ENCODE assay signal across 2 cellular contexts in the genomic region with DNA sequence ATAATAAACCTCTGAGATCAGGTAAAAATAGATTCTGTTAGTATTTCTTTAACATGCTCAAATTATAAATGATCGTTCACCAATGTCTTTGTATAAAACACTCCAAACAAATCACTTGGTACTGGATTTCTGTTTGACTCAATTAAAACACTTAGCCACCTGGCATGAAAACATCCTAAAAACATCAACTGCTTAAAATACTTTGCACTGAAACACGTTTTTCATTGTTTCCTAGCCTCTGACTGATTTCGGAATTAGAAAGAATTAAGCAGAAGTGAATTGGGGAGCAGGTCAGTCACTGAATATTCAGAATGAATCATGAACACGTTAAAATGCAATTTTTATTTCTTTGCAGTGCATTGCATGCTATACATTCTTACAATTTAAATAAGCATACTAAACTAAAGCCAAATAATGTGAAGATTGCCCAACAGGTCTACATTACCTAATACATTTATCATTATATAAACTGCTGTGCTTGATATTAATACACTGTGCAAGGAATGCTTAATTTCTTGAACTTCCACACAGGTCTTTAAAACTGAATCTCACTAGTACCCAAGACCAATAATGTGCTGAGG.
A peak's percentile ranks its signal among the peaks of the same experiment; 100 is the strongest.
TF ChIP-seq lines count a peak whose summit lies in the region.

No MANE protein-coding gene starts in this region.

TF ChIP-seq in K562, 482 proteins besides CTCF, POLR2A, EP300 and RAD21:
- TF ChIP-seq POLR2H (tag; IDR thresholded peaks at IDR 0.05; ENCODE audit: low read depth) (peak; percentile 41; the same call in 1 of the 2 replicates), RFX5 (IDR thresholded peaks at IDR 0.05; ENCODE audit: low read depth, low read length) (no peak), CEBPB (tag; IDR thresholded peaks at IDR 0.05) (peak; percentile 34; the same call in 1 of the 2 replicates), CEBPG (CRISPR knock-in tag; IDR thresholded peaks at IDR 0.05) (no peak), CEBPG (tag; conservative IDR thresholded peaks at IDR 0.05 in 1 of 2, IDR thresholded peaks at IDR 0.05 in 1 of 2) (peak; percentile 53 to 57)

TF ChIP-seq in HepG2, 621 proteins besides CTCF, POLR2A, EP300 and RAD21:
- TF ChIP-seq ONECUT2 (CRISPR knock-in tag; IDR thresholded peaks at IDR 0.05), result no peak
- 0 out of 2 replicates have a peak, but pooled peaks have one; percentile 12 for TF ChIP-seq CEBPG (CRISPR knock-in tag; IDR thresholded peaks at IDR 0.05)
- TF ChIP-seq FOXK2 (IDR thresholded peaks at IDR 0.05), result no peak
- 0 out of 2 replicates have a peak, but pooled peaks have one; percentile 12 for TF ChIP-seq CEBPB (IDR thresholded peaks at IDR 0.05; ENCODE audit: borderline replicate concordance, low read depth, low read length)
TF ChIP-seq in HepG2: peak in this region for 2.
